2 cellular contexts compared by ENCODE assay signal in the genomic region with DNA sequence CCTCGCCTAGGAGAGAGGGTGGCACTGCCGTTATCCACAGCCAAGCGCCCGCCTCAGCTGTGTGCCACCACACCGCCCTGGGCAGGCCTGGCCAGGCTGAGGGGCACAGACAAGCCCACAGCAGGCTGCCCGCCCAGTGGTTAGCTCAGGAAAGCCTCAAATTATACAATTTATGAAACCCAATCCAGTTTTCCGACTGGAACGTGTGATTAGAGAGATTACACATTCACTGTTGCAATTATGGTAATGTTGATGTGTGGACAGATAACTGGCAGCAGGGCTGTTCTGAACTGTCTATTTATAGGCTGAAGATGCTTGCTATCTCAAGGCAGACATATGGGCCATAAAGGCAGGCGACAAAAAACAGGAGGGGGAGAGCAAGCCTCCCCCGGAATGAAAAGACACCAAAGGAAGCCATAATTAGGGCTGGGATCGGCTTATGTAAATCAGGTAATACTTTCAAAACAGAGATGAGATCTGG.
TF ChIP-seq lines count a peak whose summit lies in the region.

No MANE protein-coding gene starts in this region.

TF ChIP-seq in H1, 55 proteins besides CTCF, POLR2A, EP300 and RAD21:
- no peak for TF ChIP-seq SP2 (IDR thresholded peaks at IDR 0.05; ENCODE audit: low read length)
- TF ChIP-seq, protein P1, sequence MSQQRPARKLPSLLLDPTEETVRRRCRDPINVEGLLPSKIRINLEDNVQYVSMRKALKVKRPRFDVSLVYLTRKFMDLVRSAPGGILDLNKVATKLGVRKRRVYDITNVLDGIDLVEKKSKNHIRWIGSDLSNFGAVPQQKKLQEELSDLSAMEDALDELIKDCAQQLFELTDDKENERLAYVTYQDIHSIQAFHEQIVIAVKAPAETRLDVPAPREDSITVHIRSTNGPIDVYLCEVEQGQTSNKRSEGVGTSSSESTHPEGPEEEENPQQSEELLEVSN (IDR thresholded peaks at IDR 0.05), result no peak
- TF ChIP-seq CBX8 (IDR thresholded peaks at IDR 0.05; ENCODE audit: borderline replicate concordance, low read depth, low read length), result no peak
- no peak for TF ChIP-seq SUZ12 (IDR thresholded peaks at IDR 0.05; ENCODE audit: low read length)
- TF ChIP-seq JUN (IDR thresholded peaks at IDR 0.05; ENCODE audit: low read depth, low read length), result no peak
- no peak for TF ChIP-seq MAFK (IDR thresholded peaks at IDR 0.05; ENCODE audit: low read depth, low read length)
- no peak for TF ChIP-seq HDAC2 (IDR thresholded peaks at IDR 0.05; ENCODE audit: borderline replicate concordance in 1 of 2, low read depth in 2 of 2, low read length in 2 of 2)
- no peak for TF ChIP-seq CTBP2 (IDR thresholded peaks at IDR 0.05; ENCODE audit: borderline replicate concordance, insufficient read depth, insufficient read length, low read length)
- TF ChIP-seq BACH1 (IDR thresholded peaks at IDR 0.05; ENCODE audit: low read length), result no peak
- no peak for TF ChIP-seq RBBP5 (IDR thresholded peaks at IDR 0.05; ENCODE audit: borderline replicate concordance, low read depth, low read length)
- no peak for TF ChIP-seq KDM4A (IDR thresholded peaks at IDR 0.05; ENCODE audit: low read depth, low read length, severe bottlenecking)
- no peak for TF ChIP-seq GABPA (IDR thresholded peaks at IDR 0.05; ENCODE audit: borderline replicate concordance, insufficient read depth, low read length)
- no peak for TF ChIP-seq POU5F1 (IDR thresholded peaks at IDR 0.05; ENCODE audit: low read depth, low read length)
- TF ChIP-seq CHD1 (IDR thresholded peaks at IDR 0.05; ENCODE audit: low read depth, low read length), result no peak
- TF ChIP-seq PHF8 (conservative IDR thresholded peaks at IDR 0.05; ENCODE audit: low read depth, low read length), result no peak
- TF ChIP-seq TAF7 (optimal IDR thresholded peaks at IDR 0.05; ENCODE audit: borderline replicate concordance, low read depth, low read length), result no peak
- TF ChIP-seq HDAC6 (IDR thresholded peaks at IDR 0.05; ENCODE audit: low read depth, low read length), result no peak

TF ChIP-seq in GM23338, 12 proteins besides CTCF, POLR2A, EP300 and RAD21:
- TF ChIP-seq STAT1 (IDR thresholded peaks at IDR 0.05; ENCODE audit: unreplicated experiment) (no peak), EZH2 (IDR thresholded peaks at IDR 0.05; ENCODE audit: low read depth, unreplicated experiment) (no peak), ZNF331 (CRISPR knock-in tag; IDR thresholded peaks at IDR 0.05; ENCODE audit: low read depth) (no peak), ZNF114 (CRISPR knock-in tag; IDR thresholded peaks at IDR 0.05) (no peak), ETS1 (IDR thresholded peaks at IDR 0.05) (no peak), JUNB (IDR thresholded peaks at IDR 0.05; ENCODE audit: unreplicated experiment) (no peak), POLR2AphosphoS5 (IDR thresholded peaks at IDR 0.05; ENCODE audit: low read depth) (no peak), NANOG (IDR thresholded peaks at IDR 0.05; ENCODE audit: borderline replicate concordance) (no peak), ZNF462 (CRISPR knock-in tag; IDR thresholded peaks at IDR 0.05) (no peak), EZH2phosphoT487 (IDR thresholded peaks at IDR 0.05; ENCODE audit: unreplicated experiment) (no peak), CREB1 (CRISPR knock-in tag; IDR thresholded peaks at IDR 0.05; ENCODE audit: low read depth) (no peak)
- TF ChIP-seq, protein P2, sequence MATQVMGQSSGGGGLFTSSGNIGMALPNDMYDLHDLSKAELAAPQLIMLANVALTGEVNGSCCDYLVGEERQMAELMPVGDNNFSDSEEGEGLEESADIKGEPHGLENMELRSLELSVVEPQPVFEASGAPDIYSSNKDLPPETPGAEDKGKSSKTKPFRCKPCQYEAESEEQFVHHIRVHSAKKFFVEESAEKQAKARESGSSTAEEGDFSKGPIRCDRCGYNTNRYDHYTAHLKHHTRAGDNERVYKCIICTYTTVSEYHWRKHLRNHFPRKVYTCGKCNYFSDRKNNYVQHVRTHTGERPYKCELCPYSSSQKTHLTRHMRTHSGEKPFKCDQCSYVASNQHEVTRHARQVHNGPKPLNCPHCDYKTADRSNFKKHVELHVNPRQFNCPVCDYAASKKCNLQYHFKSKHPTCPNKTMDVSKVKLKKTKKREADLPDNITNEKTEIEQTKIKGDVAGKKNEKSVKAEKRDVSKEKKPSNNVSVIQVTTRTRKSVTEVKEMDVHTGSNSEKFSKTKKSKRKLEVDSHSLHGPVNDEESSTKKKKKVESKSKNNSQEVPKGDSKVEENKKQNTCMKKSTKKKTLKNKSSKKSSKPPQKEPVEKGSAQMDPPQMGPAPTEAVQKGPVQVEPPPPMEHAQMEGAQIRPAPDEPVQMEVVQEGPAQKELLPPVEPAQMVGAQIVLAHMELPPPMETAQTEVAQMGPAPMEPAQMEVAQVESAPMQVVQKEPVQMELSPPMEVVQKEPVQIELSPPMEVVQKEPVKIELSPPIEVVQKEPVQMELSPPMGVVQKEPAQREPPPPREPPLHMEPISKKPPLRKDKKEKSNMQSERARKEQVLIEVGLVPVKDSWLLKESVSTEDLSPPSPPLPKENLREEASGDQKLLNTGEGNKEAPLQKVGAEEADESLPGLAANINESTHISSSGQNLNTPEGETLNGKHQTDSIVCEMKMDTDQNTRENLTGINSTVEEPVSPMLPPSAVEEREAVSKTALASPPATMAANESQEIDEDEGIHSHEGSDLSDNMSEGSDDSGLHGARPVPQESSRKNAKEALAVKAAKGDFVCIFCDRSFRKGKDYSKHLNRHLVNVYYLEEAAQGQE (IDR thresholded peaks at IDR 0.05; ENCODE audit: unreplicated experiment), result no peak
